Comparison of ENCODE assay signal across 1 cellular context in genomic region chr7:33043875-33044718, GRCh38.
TF ChIP-seq lines count a peak whose summit lies in the region.

No MANE protein-coding gene starts in this region.

TF ChIP-seq in HepG2, 621 proteins besides CTCF, POLR2A, EP300 and RAD21 (continued from another document and continues in another):
- TF ChIP-seq, protein P1, sequence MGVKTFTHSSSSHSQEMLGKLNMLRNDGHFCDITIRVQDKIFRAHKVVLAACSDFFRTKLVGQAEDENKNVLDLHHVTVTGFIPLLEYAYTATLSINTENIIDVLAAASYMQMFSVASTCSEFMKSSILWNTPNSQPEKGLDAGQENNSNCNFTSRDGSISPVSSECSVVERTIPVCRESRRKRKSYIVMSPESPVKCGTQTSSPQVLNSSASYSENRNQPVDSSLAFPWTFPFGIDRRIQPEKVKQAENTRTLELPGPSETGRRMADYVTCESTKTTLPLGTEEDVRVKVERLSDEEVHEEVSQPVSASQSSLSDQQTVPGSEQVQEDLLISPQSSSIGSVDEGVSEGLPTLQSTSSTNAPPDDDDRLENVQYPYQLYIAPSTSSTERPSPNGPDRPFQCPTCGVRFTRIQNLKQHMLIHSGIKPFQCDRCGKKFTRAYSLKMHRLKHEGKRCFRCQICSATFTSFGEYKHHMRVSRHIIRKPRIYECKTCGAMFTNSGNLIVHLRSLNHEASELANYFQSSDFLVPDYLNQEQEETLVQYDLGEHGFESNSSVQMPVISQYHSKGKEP (CRISPR knock-in tag; IDR thresholded peaks at IDR 0.05), result no peak
- TF ChIP-seq ZNF136 (CRISPR knock-in tag; IDR thresholded peaks at IDR 0.05; ENCODE audit: low read depth) (no peak), RFX1 (IDR thresholded peaks at IDR 0.05) (peak; percentile 37; the same call in 1 of the 2 replicates), HMG20B (CRISPR knock-in tag; conservative IDR thresholded peaks at IDR 0.05) (no peak), ZNF317 (CRISPR knock-in tag; IDR thresholded peaks at IDR 0.05) (no peak), ZNF124 (CRISPR knock-in tag; IDR thresholded peaks at IDR 0.05) (no peak), SP1 (IDR thresholded peaks at IDR 0.05) (no peak), SP1 (CRISPR knock-in tag; IDR thresholded peaks at IDR 0.05) (no peak), PAXIP1 (CRISPR knock-in tag; conservative IDR thresholded peaks at IDR 0.05) (peak; percentile 95), CC2D1A (CRISPR knock-in tag; IDR thresholded peaks at IDR 0.05) (no peak), ZNF292 (CRISPR knock-in tag; IDR thresholded peaks at IDR 0.05; ENCODE audit: borderline replicate concordance, low read depth) (no peak), ZNF12 (CRISPR knock-in tag; IDR thresholded peaks at IDR 0.05) (no peak), MTA3 (CRISPR knock-in tag; IDR thresholded peaks at IDR 0.05) (no peak), JARID2 (CRISPR knock-in tag; IDR thresholded peaks at IDR 0.05; ENCODE audit: insufficient replicate concordance) (no peak), MEIS1 (CRISPR knock-in tag; IDR thresholded peaks at IDR 0.05; ENCODE audit: borderline replicate concordance) (no peak), KDM1A (CRISPR knock-in tag; IDR thresholded peaks at IDR 0.05) (no peak), EED (CRISPR knock-in tag; IDR thresholded peaks at IDR 0.05) (no peak), SCMH1 (CRISPR knock-in tag; IDR thresholded peaks at IDR 0.05; ENCODE audit: borderline replicate concordance) (no peak), ZBED4 (CRISPR knock-in tag; IDR thresholded peaks at IDR 0.05; ENCODE audit: borderline replicate concordance) (no peak), CHCHD3 (CRISPR knock-in tag; IDR thresholded peaks at IDR 0.05) (no peak), FOXC1 (CRISPR knock-in tag; IDR thresholded peaks at IDR 0.05; ENCODE audit: borderline replicate concordance) (no peak), XRCC5 (optimal IDR thresholded peaks at IDR 0.05; ENCODE audit: low read length) (no peak)
- TF ChIP-seq, protein P2, sequence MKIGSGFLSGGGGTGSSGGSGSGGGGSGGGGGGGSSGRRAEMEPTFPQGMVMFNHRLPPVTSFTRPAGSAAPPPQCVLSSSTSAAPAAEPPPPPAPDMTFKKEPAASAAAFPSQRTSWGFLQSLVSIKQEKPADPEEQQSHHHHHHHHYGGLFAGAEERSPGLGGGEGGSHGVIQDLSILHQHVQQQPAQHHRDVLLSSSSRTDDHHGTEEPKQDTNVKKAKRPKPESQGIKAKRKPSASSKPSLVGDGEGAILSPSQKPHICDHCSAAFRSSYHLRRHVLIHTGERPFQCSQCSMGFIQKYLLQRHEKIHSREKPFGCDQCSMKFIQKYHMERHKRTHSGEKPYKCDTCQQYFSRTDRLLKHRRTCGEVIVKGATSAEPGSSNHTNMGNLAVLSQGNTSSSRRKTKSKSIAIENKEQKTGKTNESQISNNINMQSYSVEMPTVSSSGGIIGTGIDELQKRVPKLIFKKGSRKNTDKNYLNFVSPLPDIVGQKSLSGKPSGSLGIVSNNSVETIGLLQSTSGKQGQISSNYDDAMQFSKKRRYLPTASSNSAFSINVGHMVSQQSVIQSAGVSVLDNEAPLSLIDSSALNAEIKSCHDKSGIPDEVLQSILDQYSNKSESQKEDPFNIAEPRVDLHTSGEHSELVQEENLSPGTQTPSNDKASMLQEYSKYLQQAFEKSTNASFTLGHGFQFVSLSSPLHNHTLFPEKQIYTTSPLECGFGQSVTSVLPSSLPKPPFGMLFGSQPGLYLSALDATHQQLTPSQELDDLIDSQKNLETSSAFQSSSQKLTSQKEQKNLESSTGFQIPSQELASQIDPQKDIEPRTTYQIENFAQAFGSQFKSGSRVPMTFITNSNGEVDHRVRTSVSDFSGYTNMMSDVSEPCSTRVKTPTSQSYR (CRISPR knock-in tag; IDR thresholded peaks at IDR 0.05; ENCODE audit: borderline replicate concordance), result no peak
- TF ChIP-seq, protein P3, sequence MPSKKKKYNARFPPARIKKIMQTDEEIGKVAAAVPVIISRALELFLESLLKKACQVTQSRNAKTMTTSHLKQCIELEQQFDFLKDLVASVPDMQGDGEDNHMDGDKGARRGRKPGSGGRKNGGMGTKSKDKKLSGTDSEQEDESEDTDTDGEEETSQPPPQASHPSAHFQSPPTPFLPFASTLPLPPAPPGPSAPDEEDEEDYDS (CRISPR knock-in tag; IDR thresholded peaks at IDR 0.05), result no peak
- TF ChIP-seq, protein P4, sequence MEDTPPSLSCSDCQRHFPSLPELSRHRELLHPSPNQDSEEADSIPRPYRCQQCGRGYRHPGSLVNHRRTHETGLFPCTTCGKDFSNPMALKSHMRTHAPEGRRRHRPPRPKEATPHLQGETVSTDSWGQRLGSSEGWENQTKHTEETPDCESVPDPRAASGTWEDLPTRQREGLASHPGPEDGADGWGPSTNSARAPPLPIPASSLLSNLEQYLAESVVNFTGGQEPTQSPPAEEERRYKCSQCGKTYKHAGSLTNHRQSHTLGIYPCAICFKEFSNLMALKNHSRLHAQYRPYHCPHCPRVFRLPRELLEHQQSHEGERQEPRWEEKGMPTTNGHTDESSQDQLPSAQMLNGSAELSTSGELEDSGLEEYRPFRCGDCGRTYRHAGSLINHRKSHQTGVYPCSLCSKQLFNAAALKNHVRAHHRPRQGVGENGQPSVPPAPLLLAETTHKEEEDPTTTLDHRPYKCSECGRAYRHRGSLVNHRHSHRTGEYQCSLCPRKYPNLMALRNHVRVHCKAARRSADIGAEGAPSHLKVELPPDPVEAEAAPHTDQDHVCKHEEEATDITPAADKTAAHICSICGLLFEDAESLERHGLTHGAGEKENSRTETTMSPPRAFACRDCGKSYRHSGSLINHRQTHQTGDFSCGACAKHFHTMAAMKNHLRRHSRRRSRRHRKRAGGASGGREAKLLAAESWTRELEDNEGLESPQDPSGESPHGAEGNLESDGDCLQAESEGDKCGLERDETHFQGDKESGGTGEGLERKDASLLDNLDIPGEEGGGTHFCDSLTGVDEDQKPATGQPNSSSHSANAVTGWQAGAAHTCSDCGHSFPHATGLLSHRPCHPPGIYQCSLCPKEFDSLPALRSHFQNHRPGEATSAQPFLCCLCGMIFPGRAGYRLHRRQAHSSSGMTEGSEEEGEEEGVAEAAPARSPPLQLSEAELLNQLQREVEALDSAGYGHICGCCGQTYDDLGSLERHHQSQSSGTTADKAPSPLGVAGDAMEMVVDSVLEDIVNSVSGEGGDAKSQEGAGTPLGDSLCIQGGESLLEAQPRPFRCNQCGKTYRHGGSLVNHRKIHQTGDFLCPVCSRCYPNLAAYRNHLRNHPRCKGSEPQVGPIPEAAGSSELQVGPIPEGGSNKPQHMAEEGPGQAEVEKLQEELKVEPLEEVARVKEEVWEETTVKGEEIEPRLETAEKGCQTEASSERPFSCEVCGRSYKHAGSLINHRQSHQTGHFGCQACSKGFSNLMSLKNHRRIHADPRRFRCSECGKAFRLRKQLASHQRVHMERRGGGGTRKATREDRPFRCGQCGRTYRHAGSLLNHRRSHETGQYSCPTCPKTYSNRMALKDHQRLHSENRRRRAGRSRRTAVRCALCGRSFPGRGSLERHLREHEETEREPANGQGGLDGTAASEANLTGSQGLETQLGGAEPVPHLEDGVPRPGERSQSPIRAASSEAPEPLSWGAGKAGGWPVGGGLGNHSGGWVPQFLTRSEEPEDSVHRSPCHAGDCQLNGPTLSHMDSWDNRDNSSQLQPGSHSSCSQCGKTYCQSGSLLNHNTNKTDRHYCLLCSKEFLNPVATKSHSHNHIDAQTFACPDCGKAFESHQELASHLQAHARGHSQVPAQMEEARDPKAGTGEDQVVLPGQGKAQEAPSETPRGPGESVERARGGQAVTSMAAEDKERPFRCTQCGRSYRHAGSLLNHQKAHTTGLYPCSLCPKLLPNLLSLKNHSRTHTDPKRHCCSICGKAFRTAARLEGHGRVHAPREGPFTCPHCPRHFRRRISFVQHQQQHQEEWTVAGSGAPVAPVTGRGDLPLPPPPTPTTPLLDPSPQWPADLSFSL (CRISPR knock-in tag; IDR thresholded peaks at IDR 0.05), result no peak
- TF ChIP-seq, protein P5, sequence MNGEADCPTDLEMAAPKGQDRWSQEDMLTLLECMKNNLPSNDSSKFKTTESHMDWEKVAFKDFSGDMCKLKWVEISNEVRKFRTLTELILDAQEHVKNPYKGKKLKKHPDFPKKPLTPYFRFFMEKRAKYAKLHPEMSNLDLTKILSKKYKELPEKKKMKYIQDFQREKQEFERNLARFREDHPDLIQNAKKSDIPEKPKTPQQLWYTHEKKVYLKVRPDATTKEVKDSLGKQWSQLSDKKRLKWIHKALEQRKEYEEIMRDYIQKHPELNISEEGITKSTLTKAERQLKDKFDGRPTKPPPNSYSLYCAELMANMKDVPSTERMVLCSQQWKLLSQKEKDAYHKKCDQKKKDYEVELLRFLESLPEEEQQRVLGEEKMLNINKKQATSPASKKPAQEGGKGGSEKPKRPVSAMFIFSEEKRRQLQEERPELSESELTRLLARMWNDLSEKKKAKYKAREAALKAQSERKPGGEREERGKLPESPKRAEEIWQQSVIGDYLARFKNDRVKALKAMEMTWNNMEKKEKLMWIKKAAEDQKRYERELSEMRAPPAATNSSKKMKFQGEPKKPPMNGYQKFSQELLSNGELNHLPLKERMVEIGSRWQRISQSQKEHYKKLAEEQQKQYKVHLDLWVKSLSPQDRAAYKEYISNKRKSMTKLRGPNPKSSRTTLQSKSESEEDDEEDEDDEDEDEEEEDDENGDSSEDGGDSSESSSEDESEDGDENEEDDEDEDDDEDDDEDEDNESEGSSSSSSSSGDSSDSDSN (CRISPR knock-in tag; IDR thresholded peaks at IDR 0.05), result no peak
- TF ChIP-seq, protein P6, sequence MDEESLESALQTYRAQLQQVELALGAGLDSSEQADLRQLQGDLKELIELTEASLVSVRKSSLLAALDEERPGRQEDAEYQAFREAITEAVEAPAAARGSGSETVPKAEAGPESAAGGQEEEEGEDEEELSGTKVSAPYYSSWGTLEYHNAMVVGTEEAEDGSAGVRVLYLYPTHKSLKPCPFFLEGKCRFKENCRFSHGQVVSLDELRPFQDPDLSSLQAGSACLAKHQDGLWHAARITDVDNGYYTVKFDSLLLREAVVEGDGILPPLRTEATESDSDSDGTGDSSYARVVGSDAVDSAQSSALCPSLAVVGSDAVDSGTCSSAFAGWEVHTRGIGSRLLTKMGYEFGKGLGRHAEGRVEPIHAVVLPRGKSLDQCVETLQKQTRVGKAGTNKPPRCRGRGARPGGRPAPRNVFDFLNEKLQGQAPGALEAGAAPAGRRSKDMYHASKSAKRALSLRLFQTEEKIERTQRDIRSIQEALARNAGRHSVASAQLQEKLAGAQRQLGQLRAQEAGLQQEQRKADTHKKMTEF (CRISPR knock-in tag; IDR thresholded peaks at IDR 0.05), result peak; percentile 48; the same call in 1 of the 2 replicates
- TF ChIP-seq, protein P7, sequence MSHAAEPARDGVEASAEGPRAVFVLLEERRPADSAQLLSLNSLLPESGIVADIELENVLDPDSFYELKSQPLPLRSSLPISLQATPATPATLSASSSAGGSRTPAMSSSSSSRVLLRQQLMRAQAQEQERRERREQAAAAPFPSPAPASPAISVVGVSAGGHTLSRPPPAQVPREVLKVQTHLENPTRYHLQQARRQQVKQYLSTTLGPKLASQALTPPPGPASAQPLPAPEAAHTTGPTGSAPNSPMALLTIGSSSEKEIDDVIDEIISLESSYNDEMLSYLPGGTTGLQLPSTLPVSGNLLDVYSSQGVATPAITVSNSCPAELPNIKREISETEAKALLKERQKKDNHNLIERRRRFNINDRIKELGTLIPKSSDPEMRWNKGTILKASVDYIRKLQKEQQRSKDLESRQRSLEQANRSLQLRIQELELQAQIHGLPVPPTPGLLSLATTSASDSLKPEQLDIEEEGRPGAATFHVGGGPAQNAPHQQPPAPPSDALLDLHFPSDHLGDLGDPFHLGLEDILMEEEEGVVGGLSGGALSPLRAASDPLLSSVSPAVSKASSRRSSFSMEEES (CRISPR knock-in tag; IDR thresholded peaks at IDR 0.05), result no peak
